In the genomic region with DNA sequence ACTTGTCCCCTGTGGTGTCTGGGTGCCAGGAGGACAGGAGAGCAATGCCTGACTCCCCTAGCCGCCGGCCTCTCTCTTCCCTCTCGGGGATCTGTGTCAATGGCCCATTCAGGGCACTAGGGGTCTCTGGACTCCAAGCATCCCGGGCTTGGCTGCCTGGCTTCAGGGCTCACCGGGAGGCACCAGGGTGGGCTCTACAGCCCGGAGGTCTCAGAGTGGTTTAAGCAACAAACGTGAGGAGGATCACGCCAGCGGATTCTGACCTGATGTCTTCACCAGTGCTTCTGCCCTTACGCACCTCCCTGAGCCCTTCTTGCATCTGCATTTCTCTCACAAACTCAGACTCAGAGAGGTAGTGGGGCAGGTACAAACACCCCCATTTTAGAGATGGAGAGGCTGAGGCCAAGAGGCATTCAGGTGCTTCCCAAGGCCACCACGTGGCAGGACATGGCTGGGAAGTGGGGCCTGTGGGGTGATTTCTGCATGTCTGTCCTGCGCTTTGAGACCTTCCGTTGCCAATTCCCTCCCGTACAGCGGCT, we compare ENCODE assay signal across 9 cellular contexts.
DNase-seq lines count a peak whose midpoint lies in the region; ATAC-seq, FAIRE-seq and TF ChIP-seq lines count a peak whose summit lies in the region.
"Had no signal": no experiment of that assay in that cellular context is flagged by ENCODE, and none has a peak within 500 bp of the region (broad histone marks: within the 10 kb centered on the region; RNA-seq: fewer than 3 reads in every experiment).

No MANE protein-coding gene starts in this region.

- H3K4me2 ChIP-seq in HepG2 (ENCODE audit: low read depth, low read length) = no peak overlapping the region

- no peaks in the 10 kb centered on the region for H3K9me3 ChIP-seq in HepG2 (ENCODE audit: low read length)

- no peak overlapping the region for H3K27ac ChIP-seq in HepG2 (ENCODE audit: extremely low read length, insufficient read depth, low read length)

- BruUV-seq in HepG2 (replicated peaks; lab: Mats Ljungman, UMichigan) = no TSS peak

- peak; percentile 92 for TF ChIP-seq CTCF in HepG2 (CRISPR knock-in tag; IDR thresholded peaks at IDR 0.05)

- CTCF ChIA-PET in HepG2 (lab: Yijun Ruan, JAX; ENCODE audit: low intra/inter-chr PET ratio, low total read pairs) = no interaction called here

- WGBS in HepG2 (ENCODE audit: low lambda C conversion rate) = 69% methylated on average over 6 of the region's 15 CpGs

- no peaks in the 10 kb centered on the region for H3K79me2 ChIP-seq in HepG2 (ENCODE audit: insufficient read depth, low read length)

- H4K20me1 ChIP-seq in HepG2 (ENCODE audit: insufficient read depth, low read length) = no peaks in the 10 kb centered on the region

- H3K27me3 ChIP-seq in HepG2 (ENCODE audit: control insufficient read depth in 1 of 2, insufficient read depth in 2 of 2, low read length in 2 of 2) = peaks cover 3 to 35% of the 10 kb centered on the region in 2 experiments; a peak in 4 of 5 replicates

- POLR2A ChIA-PET in HepG2 (lab: Yijun Ruan, JAX) = no interaction called here

- H3K4me1 ChIP-seq in HepG2 (ENCODE audit: insufficient read depth, low read length) = no peaks in the 10 kb centered on the region

- no peak for FAIRE-seq in GM18507 (lab: Jason Lieb, UNC)
- no peak for FAIRE-seq in HepG2 (lab: Jason Lieb, UNC)
- FAIRE-seq: TTC549 had no signal

- H3K4me3 ChIP-seq in HepG2 (replicated peaks in 1 of 3; ENCODE audit: insufficient read depth in 1 of 3, low read depth in 2 of 3, low read length in 3 of 3) = no peak overlapping the region

- ATAC-seq in HG02763 (IDR thresholded peaks at IDR 0.05; ENCODE audit: unreplicated experiment) = peak; percentile 80
- ATAC-seq in HepG2 = peak; percentile 92

- no peak for TF ChIP-seq POLR2A in HepG2 (IDR thresholded peaks at IDR 0.05; ENCODE audit: insufficient read depth in 1 of 2, low read depth in 2 of 2, low read length in 2 of 2)

- H2AFZ ChIP-seq in HepG2 (ENCODE audit: low read length) = no peak overlapping the region

- H3K36me3 ChIP-seq in HepG2 (replicated peaks in 1 of 2; ENCODE audit: control insufficient read depth in 1 of 2, insufficient read depth in 2 of 2, low read length in 2 of 2) = no peaks in the 10 kb centered on the region

- TF ChIP-seq EP300 in HepG2 (IDR thresholded peaks at IDR 0.05; ENCODE audit: low read depth in 2 of 2, low read length in 2 of 2) (no peak), HepG2 (CRISPR knock-in tag; IDR thresholded peaks at IDR 0.05; ENCODE audit: borderline replicate concordance) (no peak)

- peak; percentile 43 for DNase-seq in COR-L47 (lab: John Stamatoyannopoulos, UW)
- peak; percentile 9 for DNase-seq in GM18507 (ENCODE audit: extremely low spot score, insufficient read length, low read depth)
- DNase-seq in NCI-H2171 (lab: John Stamatoyannopoulos, UW) = peak; percentile 46
- peak; percentile 24 to 44 for DNase-seq in T47D (ENCODE audit: low read depth in 1 of 2, low spot score in 1 of 2)
- DNase-seq in HepG2 (ENCODE audit: low spot score) = peak; percentile 31
- no peak for DNase-seq in foreskin melanocyte
- no peak for DNase-seq in T-helper 9 cell

- no peak overlapping the region for H3K9ac ChIP-seq in HepG2 (ENCODE audit: insufficient read depth, low read depth, low read length)

- peak; percentile 59; the same call in 1 of the 2 replicates for TF ChIP-seq RAD21 in HepG2 (CRISPR knock-in tag; IDR thresholded peaks at IDR 0.05)

- intact Hi-C loops in HepG2 (cut with micrococcal nuclease; ENCODE audit: unreplicated experiment) = loop anchor here (5.0 kb wide), 2 partner anchors 215 to 380 kb away; no protein-coding TSS in a partner anchor

- in situ Hi-C loops in T47D (cut with HindIII; ENCODE audit: low pct_unique_long_range_greater_than_20kb, low sequenced_read_pairs) = no loop called here
- in situ Hi-C loops in HepG2 (cut with HindIII; ENCODE audit: extremely low pct_ligation_motif_present, low pct_unique_long_range_greater_than_20kb) = no loop called here

TF ChIP-seq in HepG2, 621 proteins besides CTCF, POLR2A, EP300 and RAD21:
- TF ChIP-seq TEAD3 (CRISPR knock-in tag; optimal IDR thresholded peaks at IDR 0.05; ENCODE audit: borderline replicate concordance) = peak; percentile 33
- peak; percentile 64 for TF ChIP-seq STAG1 (CRISPR knock-in tag; IDR thresholded peaks at IDR 0.05)
- no peak for TF ChIP-seq HNRNPH1 (optimal IDR thresholded peaks at IDR 0.05; ENCODE audit: low read depth, low read length)
- TF ChIP-seq XRCC5 (optimal IDR thresholded peaks at IDR 0.05; ENCODE audit: low read length) = peak; percentile 83

Comparison
In these comparisons a context has a peak if more than half of its experiments do, and no peak if none do; other contexts are left out.
1. DNase-seq: peak in COR-L47 (single experiment), GM18507 (single experiment), NCI-H2171 (single experiment), T47D (2 of 2) and HepG2 (single experiment); none in foreskin melanocyte (single experiment) and T-helper 9 cell (single experiment).